Comparison of ENCODE assay signal across 25 cellular contexts in the genomic region with DNA sequence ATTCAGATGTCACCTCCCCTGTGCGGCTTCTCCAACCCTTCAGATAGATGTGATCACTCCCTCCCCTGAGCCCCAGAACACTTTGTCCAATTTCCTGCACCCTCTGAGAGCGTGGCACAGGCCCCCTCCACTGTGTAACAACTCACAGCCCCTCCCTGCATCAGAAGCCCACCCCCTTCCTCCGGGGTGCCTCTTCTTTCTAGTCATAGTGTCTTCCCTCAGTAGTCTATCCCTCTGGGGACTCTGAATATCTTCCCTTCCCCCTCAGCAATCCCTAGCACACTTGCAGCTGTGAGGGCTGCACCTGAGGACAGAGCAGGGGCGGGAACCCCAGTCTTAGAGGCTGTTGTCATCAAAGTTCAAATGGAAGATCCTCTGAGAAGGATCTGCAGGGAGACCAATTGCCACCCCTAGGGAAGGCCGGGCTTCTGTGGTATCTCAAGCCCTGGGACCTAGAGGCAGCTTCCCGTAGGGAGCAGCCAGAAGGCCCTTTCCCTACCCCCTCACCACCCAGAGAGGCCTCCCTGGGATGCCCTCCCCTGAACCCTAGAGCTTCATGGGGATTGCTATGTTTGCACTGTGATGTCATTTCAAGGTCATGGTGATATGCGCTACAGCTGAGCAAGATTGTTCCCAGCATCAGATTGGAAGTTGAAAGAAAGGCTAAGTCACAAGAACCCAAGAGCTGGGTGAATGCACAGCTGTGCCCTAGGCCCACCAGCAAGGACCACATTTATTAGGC.
DNase-seq lines count a peak whose midpoint lies in the region; ATAC-seq and TF ChIP-seq lines count a peak whose summit lies in the region.
"Had no signal": no experiment of that assay in that cellular context is flagged by ENCODE, and none has a peak within 500 bp of the region (broad histone marks: within the 10 kb centered on the region; RNA-seq: fewer than 3 reads in every experiment).

No MANE protein-coding gene starts in this region.

- no peak overlapping the region for H3K4me2 ChIP-seq in hepatocyte

- no peaks in the 10 kb centered on the region for H3K9me3 ChIP-seq in cardiac muscle cell (ENCODE audit: low read depth)
- no peaks in the 10 kb centered on the region for H3K9me3 ChIP-seq in T-helper 17 cell (ENCODE audit: control insufficient read depth, low read length, poor library complexity, severe bottlenecking)
- no peaks in the 10 kb centered on the region for H3K9me3 ChIP-seq in hepatocyte (ENCODE audit: low read depth)
- no peaks in the 10 kb centered on the region for H3K9me3 ChIP-seq in thymus (ENCODE audit: control insufficient read depth)
- H3K9me3 ChIP-seq: left lung had no signal

- H3K27me3 ChIP-seq in cardiac muscle cell = no peaks in the 10 kb centered on the region
- H3K27me3 ChIP-seq in hepatocyte = no peaks in the 10 kb centered on the region
- H3K27me3 ChIP-seq in thymus (ENCODE audit: control insufficient read depth, insufficient read depth) = no peaks in the 10 kb centered on the region
- H3K27me3 ChIP-seq: left lung had no signal

- H2AFZ ChIP-seq in hepatocyte = no peak overlapping the region

- no peak overlapping the region for H3K27ac Mint-ChIP-seq in T-helper 17 cell
- H3K27ac Mint-ChIP-seq: B cell had no signal

- H3K36me3 Mint-ChIP-seq in T-helper 17 cell (ENCODE audit: low read depth) = peaks cover 4% of the 10 kb centered on the region

- no peaks in the 10 kb centered on the region for H4K20me1 ChIP-seq in hepatocyte (ENCODE audit: insufficient read depth, poor library complexity, severe bottlenecking)

- H3K4me3 Mint-ChIP-seq in T-helper 17 cell = peak overlapping the region; percentile 2
- H3K4me3 Mint-ChIP-seq: activated naive CD4-positive, alpha-beta T cell treated with anti-CD3 and anti-CD28 coated beads, Interleukin-2, amount 50 U/mL, for 24 hours; B cell had no signal

- no peaks in the 10 kb centered on the region for H3K27me3 Mint-ChIP-seq in T-helper 17 cell
- H3K27me3 Mint-ChIP-seq: activated naive CD4-positive, alpha-beta T cell treated with anti-CD3 and anti-CD28 coated beads, Interleukin-2, amount 50 U/mL, for 24 hours had no signal

- 73% methylated on average over 7 of the region's 7 CpGs for WGBS in hepatocyte (ENCODE audit: low lambda C conversion rate, missing lambda C conversion rate)
- WGBS in thymus = 47% methylated on average over 7 of the region's 7 CpGs

- ATAC-seq in Right ventricle myocardium superior (ENCODE audit: poor library complexity) = no peak
- ATAC-seq in T-helper 17 cell = no peak
- no peak for ATAC-seq in HG03196 (IDR thresholded peaks at IDR 0.05; ENCODE audit: unreplicated experiment)
- no peak for ATAC-seq in sciatic nerve
- ATAC-seq: left lung, SK-N-SH treated with all-trans-retinoic acid at 6 μM for 48 hours had no signal

- intact Hi-C loops in Right ventricle myocardium superior (cut with DNase I) = no loop called here
- intact Hi-C loops in sciatic nerve (cut with DNase I) = no loop called here

- in situ Hi-C loops in KBM-7 (cut with MboI; ENCODE audit: low pct_unique_long_range_greater_than_20kb, low sequenced_read_pairs) = loop anchor here (25.0 kb wide), 1 partner anchor 156 kb away; a partner anchor contains a TSS

- H3K79me2 ChIP-seq in hepatocyte = no peaks in the 10 kb centered on the region

- no peaks in the 10 kb centered on the region for H3K9me2 ChIP-seq in hepatocyte (replicated peaks; ENCODE audit: insufficient read depth)

- TF ChIP-seq CTCF in cardiac muscle cell (IDR thresholded peaks at IDR 0.05; ENCODE audit: low read depth, low read length) (no peak), hepatocyte (IDR thresholded peaks at IDR 0.05; ENCODE audit: poor library complexity) (no peak)

- H3K4me1 ChIP-seq in cardiac muscle cell (ENCODE audit: low read depth) (peaks cover 39% of the 10 kb centered on the region), hepatocyte (ENCODE audit: insufficient read depth) (peaks cover 20% of the 10 kb centered on the region), thymus (ENCODE audit: control insufficient read depth, insufficient read depth, low read length) (peaks cover 48% of the 10 kb centered on the region)
- H3K4me1 ChIP-seq: left lung had no signal

- H3K4me1 Mint-ChIP-seq in T-helper 17 cell = peaks cover 13% of the 10 kb centered on the region

- peak in 1 of 2 donors; percentile 24 for DNase-seq in cardiac muscle cell (ENCODE audit: low read depth in 1 of 2, low spot score in 1 of 2)
- DNase-seq in Right ventricle myocardium superior = no peak
- DNase-seq in T-helper 17 cell = no peak
- DNase-seq in hepatocyte (ENCODE audit: low spot score) = peak; percentile 73
- no peak for DNase-seq in KBM-7
- no peak for DNase-seq in sciatic nerve (ENCODE audit: low spot score)
- DNase-seq: activated CD4-positive, alpha-beta T cell treated with anti-CD3 and anti-CD28 coated beads, Interleukin-2, amount 50 U/mL, for 1 hour; activated CD8-positive, alpha-beta memory T cell treated with anti-CD3 and anti-CD28 coated beads, Interleukin-2, amount 50 U/mL, for 4 hours; anterior cingulate cortex; DMS79 treated with DMSO at 0.1 percent for 48 hours; left lung; NCI-H1092; NCI-H1694 treated with DMSO at 0.1 percent for 48 hours; occipital lobe; OCI-M1; small intestine; stimulated activated CD8-positive, alpha-beta memory T cell treated with anti-CD3 and anti-CD28 coated beads, Interleukin-4, amount 100 ng/mL, for 48 hours; T-helper 9 cell; trophoblast cell had no signal

- H3K4me3 ChIP-seq in cardiac muscle cell (no peak overlapping the region), hepatocyte (no peak overlapping the region), thymus (ENCODE audit: low read length) (no peak overlapping the region)
- H3K4me3 ChIP-seq: left lung had no signal

- H3K27ac ChIP-seq in cardiac muscle cell (peak overlapping the region; percentile 1), hepatocyte (peak overlapping the region; percentile 66), thymus (ENCODE audit: low read depth) (peak overlapping the region; percentile 80)
- H3K27ac ChIP-seq: left lung, VCaP had no signal

- H3K36me3 ChIP-seq in cardiac muscle cell (no peaks in the 10 kb centered on the region), hepatocyte (replicated peaks; ENCODE audit: insufficient read depth, low read depth) (no peaks in the 10 kb centered on the region), thymus (ENCODE audit: control insufficient read depth, insufficient read depth) (no peaks in the 10 kb centered on the region)
- H3K36me3 ChIP-seq: left lung had no signal

Comparison
In these comparisons a context has a peak if more than half of its experiments do, and no peak if none do; other contexts are left out.
1. H3K27ac ChIP-seq: peak in every context shown above with its lines; median percentile 80 in thymus; 66 in hepatocyte; 1 in cardiac muscle cell.